Comparison of ENCODE assay signal across 17 cellular contexts in the genomic region with DNA sequence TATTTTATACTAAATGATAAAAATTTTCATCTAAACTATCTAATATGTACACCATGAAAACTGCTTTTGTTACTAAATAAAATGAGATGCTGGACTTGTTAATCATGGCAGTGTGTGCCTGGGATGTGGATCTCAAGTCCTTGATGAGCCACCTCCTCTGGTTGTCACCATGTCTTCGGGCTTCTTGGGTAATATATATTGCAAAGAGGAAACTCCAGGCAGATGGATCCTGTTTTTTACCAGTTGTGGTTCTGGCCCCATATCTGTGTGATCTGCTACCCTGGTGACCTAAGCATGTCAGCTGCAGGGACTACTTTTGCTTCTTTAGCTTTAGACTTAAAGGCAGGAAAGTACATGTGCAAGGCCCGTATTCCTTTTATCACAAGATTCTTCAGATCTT. TPM values are rescaled to one million over a fixed set of nuclear protein-coding genes. Genes with fewer than 3 reads are reported as not detected.
DNase-seq lines count a peak whose midpoint lies in the region; ATAC-seq lines count a peak whose summit lies in the region.
"Had no signal": no experiment of that assay in that cellular context is flagged by ENCODE, and none has a peak within 500 bp of the region (broad histone marks: within the 10 kb centered on the region; RNA-seq: fewer than 3 reads in every experiment).

No MANE protein-coding gene starts in this region.

- in situ Hi-C loops in KBM-7 (cut with MboI; ENCODE audit: low pct_unique_long_range_greater_than_20kb, low sequenced_read_pairs) = no loop called here

- H3K27me3 Mint-ChIP-seq in CD4-positive, CD25-positive, alpha-beta regulatory T cell = no peaks in the 10 kb centered on the region
- H3K27me3 Mint-ChIP-seq in naive thymus-derived CD4-positive, alpha-beta T cell = no peaks in the 10 kb centered on the region

- CTCF ChIA-PET in naive thymus-derived CD4-positive, alpha-beta T cell (lab: Charles Lee) = interaction anchor here (2.0 kb wide), 1 partner anchor 8 kb away, joined by 5 read pairs; no protein-coding TSS in a partner anchor

- H3K9me3 ChIP-seq in CD4-positive, CD25-positive, alpha-beta regulatory T cell (ENCODE audit: control insufficient read depth in 2 of 2, low read length in 2 of 2) = no peaks in the 10 kb centered on the region
- no peaks in the 10 kb centered on the region for H3K9me3 ChIP-seq in naive thymus-derived CD4-positive, alpha-beta T cell (ENCODE audit: control insufficient read depth in 2 of 3, low read length in 3 of 3)
- H3K9me3 ChIP-seq: Caco-2, HAP-1, SJSA1 had no signal

- intact Hi-C loops in naive thymus-derived CD4-positive, alpha-beta T cell (cut with micrococcal nuclease) = no loop called here

- H3K4me3 Mint-ChIP-seq in CD4-positive, CD25-positive, alpha-beta regulatory T cell = peak overlapping the region in 1 of 4 donors; percentile 3
- H3K4me3 Mint-ChIP-seq in naive thymus-derived CD4-positive, alpha-beta T cell = peak overlapping the region in 5 of 10 donors; percentile 2 to 43 (median 14)

- H3K27ac Mint-ChIP-seq in CD4-positive, CD25-positive, alpha-beta regulatory T cell = peak overlapping the region; percentile 22 to 59 (median 37)
- H3K27ac Mint-ChIP-seq in naive thymus-derived CD4-positive, alpha-beta T cell = peak overlapping the region in 8 of 9 donors; percentile 28 to 90 (median 69)

- H3K36me3 Mint-ChIP-seq in CD4-positive, CD25-positive, alpha-beta regulatory T cell = peaks cover 15% of the 10 kb centered on the region
- H3K36me3 Mint-ChIP-seq in naive thymus-derived CD4-positive, alpha-beta T cell = peaks cover 5 to 22% (median 15%) of the 10 kb centered on the region in 5 donors

- peaks cover 24% of the 10 kb centered on the region for H3K36me3 ChIP-seq in CD4-positive, CD25-positive, alpha-beta regulatory T cell (ENCODE audit: control insufficient read depth, insufficient read depth, low read length)
- peaks cover 0 to 5% (median 0%) of the 10 kb centered on the region in 3 experiments for H3K36me3 ChIP-seq in naive thymus-derived CD4-positive, alpha-beta T cell (ENCODE audit: control insufficient read depth in 2 of 3, insufficient read depth in 3 of 3, low read length in 3 of 3)

- no peaks in the 10 kb centered on the region for H3K27me3 ChIP-seq in CD4-positive, CD25-positive, alpha-beta regulatory T cell (ENCODE audit: control insufficient read depth, insufficient read depth, low read length)
- no peaks in the 10 kb centered on the region for H3K27me3 ChIP-seq in naive thymus-derived CD4-positive, alpha-beta T cell (ENCODE audit: control insufficient read depth in 2 of 2, insufficient read depth in 2 of 2, low read length in 2 of 2)
- H3K27me3 ChIP-seq: SJSA1 had no signal

- H3K4me1 ChIP-seq in CD4-positive, CD25-positive, alpha-beta regulatory T cell (ENCODE audit: control insufficient read depth, insufficient read depth, low read length, poor library complexity, severe bottlenecking) = peaks cover 12% of the 10 kb centered on the region
- peaks cover 0 to 21% of the 10 kb centered on the region in 2 donors for H3K4me1 ChIP-seq in naive thymus-derived CD4-positive, alpha-beta T cell (ENCODE audit: control insufficient read depth in 2 of 2, insufficient read depth in 2 of 2, low read length in 2 of 2)
- H3K4me1 ChIP-seq: SJSA1 had no signal

- no peak for DNase-seq in CD4-positive, CD25-positive, alpha-beta regulatory T cell
- DNase-seq in KBM-7 (peak; percentile 94), UCSD-AML1 (lab: John Stamatoyannopoulos, UW; ENCODE audit: unreplicated experiment) (peak; percentile 24), NCI-H2227 treated with DMSO at 0.1 percent for 48 hours (lab: John Stamatoyannopoulos, UW) (no peak), NCI-H1417 treated with DMSO at 0.1 percent for 48 hours (lab: John Stamatoyannopoulos, UW) (no peak), NCI-H1417 (lab: John Stamatoyannopoulos, UW) (no peak)
- DNase-seq in naive thymus-derived CD4-positive, alpha-beta T cell = no peak
- no peak for DNase-seq in NK-92 treated with Interleukin-12 subunit alpha and Interleukin-12 subunit beta, amount 100 ng/mL, for 24 hours (lab: John Stamatoyannopoulos, UW)
- DNase-seq: activated CD4-positive, alpha-beta T cell treated with anti-CD3 and anti-CD28 coated beads for 1 hour; activated T-cell treated with anti-CD3 and anti-CD28 coated beads, Interleukin-2, amount 50 U/mL, for 48 hours; Caco-2; effector CD4-positive, alpha-beta T cell; foreskin fibroblast; NCI-H1105; NCI-H524 treated with DMSO at 0.1 percent for 48 hours had no signal

- ATAC-seq in CD4-positive, CD25-positive, alpha-beta regulatory T cell (ENCODE audit: low read depth in 2 of 2) = no peak
- peak; percentile 93 for ATAC-seq in naive thymus-derived CD4-positive, alpha-beta T cell

- no peak overlapping the region for H3K27ac ChIP-seq in CD4-positive, CD25-positive, alpha-beta regulatory T cell (ENCODE audit: insufficient read depth, low read length, poor library complexity, severe bottlenecking)
- H3K27ac ChIP-seq in naive thymus-derived CD4-positive, alpha-beta T cell (ENCODE audit: low read depth, low read length) = no peak overlapping the region
- H3K27ac ChIP-seq: SJSA1 had no signal

- no peak overlapping the region for H3K4me3 ChIP-seq in CD4-positive, CD25-positive, alpha-beta regulatory T cell (ENCODE audit: low read depth, low read length)
- H3K4me3 ChIP-seq in naive thymus-derived CD4-positive, alpha-beta T cell (ENCODE audit: low read length) = no peak overlapping the region
- H3K4me3 ChIP-seq: HAP-1, SJSA1 had no signal

- H3K4me1 Mint-ChIP-seq in CD4-positive, CD25-positive, alpha-beta regulatory T cell = peaks cover 39 to 72% (median 56%) of the 10 kb centered on the region in 4 donors
- peaks cover 29 to 76% (median 64%) of the 10 kb centered on the region in 7 donors for H3K4me1 Mint-ChIP-seq in naive thymus-derived CD4-positive, alpha-beta T cell

- POLR2A ChIA-PET in naive thymus-derived CD4-positive, alpha-beta T cell (lab: Charles Lee) = interaction anchor here (0.6 to 1.2 kb wide), 2 partner anchors 50 to 55 kb away, joined by 3 read pairs; partner anchors contain the start of gene RSBN1L

- no peaks in the 10 kb centered on the region for H3K9me3 Mint-ChIP-seq in CD4-positive, CD25-positive, alpha-beta regulatory T cell
- no peaks in the 10 kb centered on the region for H3K9me3 Mint-ChIP-seq in naive thymus-derived CD4-positive, alpha-beta T cell

RNA-seq across cellular contexts. Expression of gene TMEM60, which starts 46.2 kb away (rescaled TPM):
- 5.2 TPM for total RNA-seq in CD4-positive, CD25-positive, alpha-beta regulatory T cell
- polyA plus RNA-seq in CD4-positive, CD25-positive, alpha-beta regulatory T cell = 10 to 100 TPM; 32.3 to 76.0 (median 55.9) TPM
- total RNA-seq in naive thymus-derived CD4-positive, alpha-beta T cell = 10 to 100 TPM in 3 of 5 experiments, 1 to 10 TPM in 2; 3.7 to 16.9 (median 12.0) TPM
- 10 to 100 TPM in 1 of 2 donors, 1 to 10 TPM in 1; 9.7 to 22.8 TPM for polyA plus RNA-seq in naive thymus-derived CD4-positive, alpha-beta T cell

RNA-seq across cellular contexts. Expression of gene PHTF2, which starts 46.6 kb away (rescaled TPM):
- total RNA-seq in CD4-positive, CD25-positive, alpha-beta regulatory T cell = 77.9 TPM
- 10 to 100 TPM; 25.0 to 32.3 (median 28.7) TPM for polyA plus RNA-seq in CD4-positive, CD25-positive, alpha-beta regulatory T cell
- total RNA-seq in naive thymus-derived CD4-positive, alpha-beta T cell = 10 to 100 TPM; 17.6 to 42.1 (median 22.4) TPM
- polyA plus RNA-seq in naive thymus-derived CD4-positive, alpha-beta T cell = 1 to 10 TPM; 5.9 to 8.3 TPM

RNA-seq across cellular contexts. Expression of gene RSBN1L, which starts 55.8 kb away (rescaled TPM):
- 31.8 TPM for total RNA-seq in CD4-positive, CD25-positive, alpha-beta regulatory T cell
- polyA plus RNA-seq in CD4-positive, CD25-positive, alpha-beta regulatory T cell = 1 to 10 TPM; 7.3 to 9.8 (median 8.0) TPM
- total RNA-seq in naive thymus-derived CD4-positive, alpha-beta T cell = 10 to 100 TPM; 19.7 to 41.7 (median 30.8) TPM
- polyA plus RNA-seq in naive thymus-derived CD4-positive, alpha-beta T cell = 1 to 10 TPM; 7.7 to 7.8 TPM

Comparison
In these comparisons a context has a peak if more than half of its experiments do, and no peak if none do; other contexts are left out.
1. DNase-seq: peak in KBM-7 (single experiment) and UCSD-AML1 (single experiment); none in CD4-positive, CD25-positive, alpha-beta regulatory T cell (0 of 3), naive thymus-derived CD4-positive, alpha-beta T cell (0 of 9), NCI-H2227 treated with DMSO at 0.1 percent for 48 hours (single experiment), NCI-H1417 treated with DMSO at 0.1 percent for 48 hours (single experiment), NCI-H1417 (0 of 3) and NK-92 treated with Interleukin-12 subunit alpha and Interleukin-12 subunit beta, amount 100 ng/mL, for 24 hours (single experiment).